Comparison of ENCODE assay signal across 1 cellular context in genomic region chr9:131140550-131140949, GRCh38.
TF ChIP-seq lines count a peak whose summit lies in the region.

No MANE protein-coding gene starts in this region.

TF ChIP-seq in K562, 482 proteins besides CTCF, POLR2A, EP300 and RAD21:
- 0 out of 4 replicates have a peak, but pooled peaks of 1 of the 2 experiments have one; percentile 28 for TF ChIP-seq MLX (CRISPR knock-in tag; conservative IDR thresholded peaks at IDR 0.05)
- no peak for TF ChIP-seq RBM15 (IDR thresholded peaks at IDR 0.05; ENCODE audit: insufficient read depth, low read length)
- TF ChIP-seq POU5F1 (IDR thresholded peaks at IDR 0.05; ENCODE audit: borderline replicate concordance, low read depth, low read length, partially characterized antibody): no peak
